In genomic region chr7:142476077-142476476, GRCh38 we compare ENCODE assay signal across 14 cellular contexts.
"Had no signal": no experiment of that assay in that cellular context is flagged by ENCODE, and none has a peak within 500 bp of the region (broad histone marks: within the 10 kb centered on the region; RNA-seq: fewer than 3 reads in every experiment).

No MANE protein-coding gene starts in this region.

- H3K4me1 ChIP-seq: testis had no signal

- H3K4me3 ChIP-seq: heart left ventricle, left lung, testis had no signal

- H3K9me3 Mint-ChIP-seq: activated CD4-positive, alpha-beta memory T cell treated with anti-CD3 and anti-CD28 coated beads, Interleukin-2, amount 10 ng/mL, durations not matched to agents 7 days and 5 days; activated T-cell treated with anti-CD3 and anti-CD28 coated beads, Interleukin-2, amount 50 U/mL, for 72 hours; brain; dendritic cell treated with granulocyte-macrophage colony-stimulating factor and Interleukin-4, amounts not matched to agents 40 ng/mL and 50 ng/mL, for 4 days; effector memory CD8-positive, alpha-beta T cell; nephron; stimulated activated naive CD8-positive, alpha-beta T cell treated with anti-CD3 and anti-CD28 coated beads, Interleukin-15, amount 100 ng/mL, for 72 hours had no signal

- H3K27ac Mint-ChIP-seq: activated CD4-positive, alpha-beta memory T cell treated with anti-CD3 and anti-CD28 coated beads, Interleukin-2, amount 10 ng/mL, durations not matched to agents 7 days and 5 days; activated T-cell treated with anti-CD3 and anti-CD28 coated beads, Interleukin-2, amount 50 U/mL, for 72 hours; brain; dendritic cell treated with granulocyte-macrophage colony-stimulating factor and Interleukin-4, amounts not matched to agents 40 ng/mL and 50 ng/mL, for 4 days; nephron; stimulated activated naive CD8-positive, alpha-beta T cell treated with anti-CD3 and anti-CD28 coated beads, Interleukin-15, amount 100 ng/mL, for 72 hours had no signal

- ATAC-seq: activated T-cell treated with anti-CD3 and anti-CD28 coated beads, Interleukin-2, amount 50 U/mL, for 72 hours; effector memory CD8-positive, alpha-beta T cell; heart left ventricle; left lung; stimulated activated naive CD8-positive, alpha-beta T cell treated with anti-CD3 and anti-CD28 coated beads, Interleukin-15, amount 100 ng/mL, for 72 hours had no signal

- DNase-seq: activated CD4-positive, alpha-beta memory T cell treated with anti-CD3 and anti-CD28 coated beads, Interleukin-2, amount 10 ng/mL, durations not matched to agents 7 days and 5 days; activated CD4-positive, alpha-beta T cell treated with anti-CD3 and anti-CD28 coated beads for 1 hour; activated T-cell treated with anti-CD3 and anti-CD28 coated beads, Interleukin-2, amount 50 U/mL, for 72 hours; effector memory CD8-positive, alpha-beta T cell; heart left ventricle; left lung; stimulated activated CD4-positive, alpha-beta T cell treated with anti-CD3 and anti-CD28 coated beads, Interleukin-4, amount 100 ng/mL, for 24 hours; stimulated activated naive CD8-positive, alpha-beta T cell treated with anti-CD3 and anti-CD28 coated beads, Interleukin-15, amount 100 ng/mL, for 72 hours; T-helper 9 cell; testis had no signal

- H3K36me3 Mint-ChIP-seq: brain had no signal

- FAIRE-seq: keratinocyte had no signal

- H3K27me3 ChIP-seq: left lung, testis had no signal

- H3K9me3 ChIP-seq: heart left ventricle, left lung, testis had no signal

- H3K27ac ChIP-seq: heart left ventricle, left lung, testis had no signal

- H3K4me1 Mint-ChIP-seq: brain, nephron had no signal

- H3K27me3 Mint-ChIP-seq: effector memory CD8-positive, alpha-beta T cell; stimulated activated naive CD8-positive, alpha-beta T cell treated with anti-CD3 and anti-CD28 coated beads, Interleukin-15, amount 100 ng/mL, for 72 hours had no signal

- H3K36me3 ChIP-seq: heart left ventricle, left lung had no signal

- H3K4me3 Mint-ChIP-seq: activated CD4-positive, alpha-beta memory T cell treated with anti-CD3 and anti-CD28 coated beads, Interleukin-2, amount 10 ng/mL, durations not matched to agents 7 days and 5 days; activated T-cell treated with anti-CD3 and anti-CD28 coated beads, Interleukin-2, amount 50 U/mL, for 72 hours; brain; dendritic cell treated with granulocyte-macrophage colony-stimulating factor and Interleukin-4, amounts not matched to agents 40 ng/mL and 50 ng/mL, for 4 days; nephron; stimulated activated naive CD8-positive, alpha-beta T cell treated with anti-CD3 and anti-CD28 coated beads, Interleukin-15, amount 100 ng/mL, for 72 hours had no signal
